In genomic region chr7:30468791-30469190, GRCh38 we compare ENCODE assay signal across 9 cellular contexts. TPM values are rescaled to one million over a fixed set of nuclear protein-coding genes. Genes with fewer than 3 reads are reported as not detected.
DNase-seq lines count a peak whose midpoint lies in the region; ATAC-seq and TF ChIP-seq lines count a peak whose summit lies in the region.
"Had no signal": no experiment of that assay in that cellular context is flagged by ENCODE, and none has a peak within 500 bp of the region (broad histone marks: within the 10 kb centered on the region; RNA-seq: fewer than 3 reads in every experiment).

No MANE protein-coding gene starts in this region.

- H3K9me3 Mint-ChIP-seq in endodermal cell (no peaks in the 10 kb centered on the region), memory B cell (no peaks in the 10 kb centered on the region)

- no peak for DNase-seq in endodermal cell
- DNase-seq in memory B cell (ENCODE audit: low spot score in 2 of 2) = no peak
- DNase-seq in testis = peak; percentile 30
- DNase-seq in occipital lobe (lab: John Stamatoyannopoulos, UW) = no peak
- DNase-seq in NCI-H1930 (lab: John Stamatoyannopoulos, UW) = no peak
- DNase-seq in stimulated activated naive CD8-positive, alpha-beta T cell treated with anti-CD3 and anti-CD28 coated beads, Interleukin-15, Interleukin-2, amounts not matched to agents 100 U/mL and 50 U/mL, for 24 hours = no peak
- DNase-seq: T1000 had no signal

- H3K4me3 Mint-ChIP-seq in endodermal cell (no peak overlapping the region), memory B cell (no peak overlapping the region)

- WGBS in endodermal cell (ENCODE audit: insufficient coverage in 1 of 2, insufficient read length in 1 of 2), 2 experiments = 93 to 100% methylated on average over 1 to 4 of the region's 4 CpGs
- 50 to 68% methylated on average over 4 of the region's 4 CpGs for WGBS in testis, 2 donors

- H3K4me1 ChIP-seq in endodermal cell (ENCODE audit: control insufficient read depth, insufficient read depth, low read length) (peaks cover 4% of the 10 kb centered on the region), testis (peaks cover 57% of the 10 kb centered on the region)

- no peaks in the 10 kb centered on the region for H3K36me3 ChIP-seq in endodermal cell (ENCODE audit: control insufficient read depth, insufficient read depth, low read length)
- H3K36me3 ChIP-seq in testis (ENCODE audit: low read depth, missing control alignments) = no peaks in the 10 kb centered on the region

- intact Hi-C loops in testis (cut with DNase I; ENCODE audit: low total_unique reads) = no loop called here

- ATAC-seq in memory B cell (ENCODE audit: low read depth) (no peak), GM18867 (IDR thresholded peaks at IDR 0.05; ENCODE audit: unreplicated experiment) (no peak)
- no peak for ATAC-seq in stimulated activated naive CD8-positive, alpha-beta T cell treated with anti-CD3 and anti-CD28 coated beads, Interleukin-15, Interleukin-2, amounts not matched to agents 100 U/mL and 50 U/mL, for 24 hours

- H3K36me3 Mint-ChIP-seq in endodermal cell (ENCODE audit: low read depth) (no peaks in the 10 kb centered on the region), memory B cell (peaks cover 17% of the 10 kb centered on the region)

- H3K4me1 Mint-ChIP-seq in endodermal cell (peaks cover 29% of the 10 kb centered on the region), memory B cell (peaks cover 57% of the 10 kb centered on the region)

- TF ChIP-seq POLR2A in testis (IDR thresholded peaks at IDR 0.05) = no peak

- H3K27me3 Mint-ChIP-seq in endodermal cell (ENCODE audit: insufficient read depth) (peaks cover 24% of the 10 kb centered on the region), memory B cell (no peaks in the 10 kb centered on the region)

- H3K9ac ChIP-seq in endodermal cell (ENCODE audit: extremely low read depth, low read length, poor library complexity, severe bottlenecking) = no peak overlapping the region

- H3K9me3 ChIP-seq in endodermal cell (ENCODE audit: control insufficient read depth, low read length) (no peaks in the 10 kb centered on the region), testis (no peaks in the 10 kb centered on the region)

- H3K27ac ChIP-seq in endodermal cell (ENCODE audit: low read depth, low read length) (no peak overlapping the region), testis (peak overlapping the region; percentile 68 to 71)

- TF ChIP-seq CTCF in WI38 (IDR thresholded peaks at IDR 0.05; ENCODE audit: low read depth, low read length) = no peak
- no peak for TF ChIP-seq CTCF in endodermal cell (conservative IDR thresholded peaks at IDR 0.05)
- no peak for TF ChIP-seq CTCF in testis (IDR thresholded peaks at IDR 0.05)

- H3K27ac Mint-ChIP-seq in endodermal cell (peak overlapping the region; percentile 77), memory B cell (peak overlapping the region; percentile 77)

- H3K4me3 ChIP-seq in WI38 (ENCODE audit: low read depth, low read length) = peak overlapping the region; percentile 27
- H3K4me3 ChIP-seq in endodermal cell (ENCODE audit: low read length) = no peak overlapping the region
- no peak overlapping the region for H3K4me3 ChIP-seq in testis

- H3K27me3 ChIP-seq in endodermal cell (ENCODE audit: control insufficient read depth, insufficient read depth, low read length, poor library complexity, severe bottlenecking) (peaks cover 25% of the 10 kb centered on the region), testis (no peaks in the 10 kb centered on the region)

RNA-seq across cellular contexts. Expression of gene NOD1, which starts 9.8 kb away (rescaled TPM):
- total RNA-seq in endodermal cell (1 to 10 TPM; 3.3 to 3.4 TPM), testis (10 to 100 TPM; 11.9 to 12.9 TPM), occipital lobe (1.9 TPM)
- 6.3 TPM for polyA plus RNA-seq in endodermal cell (2013, experiment 1 of 2)
- polyA plus RNA-seq in endodermal cell (2013, experiment 2 of 2) = 6.3 TPM
- 4.6 TPM for polyA plus RNA-seq in testis (ENCODE audit: insufficient read depth, low read depth, low replicate concordance)

RNA-seq across cellular contexts. Expression of gene GGCT, which starts 35.8 kb away (rescaled TPM):
- total RNA-seq in endodermal cell = 10 to 100 TPM; 46.4 to 48.9 TPM
- 47.9 TPM for polyA plus RNA-seq in endodermal cell (2013, experiment 1 of 2)
- 44.2 TPM for polyA plus RNA-seq in endodermal cell (2013, experiment 2 of 2)
- total RNA-seq in testis = 10 to 100 TPM; 14.7 to 17.8 TPM
- polyA plus RNA-seq in testis (ENCODE audit: insufficient read depth, low read depth, low replicate concordance) = 21.8 TPM
- total RNA-seq in occipital lobe = 17.6 TPM
